Comparison of ENCODE assay signal across 24 cellular contexts in genomic region chr10:97090644-97091043, GRCh38.
"Had no signal": no experiment of that assay in that cellular context is flagged by ENCODE, and none has a peak within 500 bp of the region (broad histone marks: within the 10 kb centered on the region; RNA-seq: fewer than 3 reads in every experiment).

No MANE protein-coding gene starts in this region.

- H3K27me3 ChIP-seq: gastrocnemius medialis had no signal

- H3K27ac ChIP-seq: colonic mucosa, epithelial cell of prostate, esophagus squamous epithelium, gastrocnemius medialis, heart right ventricle, left lung, lower lobe of right lung had no signal

- ATAC-seq: effector memory CD8-positive, alpha-beta T cell; esophagus mucosa; gastrocnemius medialis; heart right ventricle; left lung; left ventricle myocardium superior; lower lobe of right lung; mucosa of descending colon had no signal

- H3K36me3 ChIP-seq: colonic mucosa, esophagus squamous epithelium, gastrocnemius medialis, heart right ventricle, left lung, lower lobe of right lung had no signal

- H3K4me3 Mint-ChIP-seq: dendritic cell treated with granulocyte-macrophage colony-stimulating factor and Interleukin-4, amounts not matched to agents 40 ng/mL and 50 ng/mL, for 4 days; effector memory CD8-positive, alpha-beta T cell; endodermal cell; mesothelial cell of epicardium had no signal

- H3K9me3 ChIP-seq: colonic mucosa, esophagus squamous epithelium, gastrocnemius medialis, left lung, lower lobe of right lung, mucosa of descending colon had no signal

- DNase-seq: colonic mucosa; cortex of kidney; effector CD8-positive, alpha-beta T cell; effector memory CD8-positive, alpha-beta T cell; erythroblast; esophagus squamous epithelium; foreskin fibroblast; foreskin melanocyte; gastrocnemius medialis; glutamatergic neuron; heart right ventricle; hippocampal formation; left cardiac atrium; left lung; left ventricle myocardium superior; lower lobe of right lung; mesenchymal stem cell; mucosa of descending colon; naive B cell had no signal

- H3K4me1 ChIP-seq: colonic mucosa, left lung, lower lobe of right lung had no signal

- H3K4me3 ChIP-seq: colonic mucosa, esophagus squamous epithelium, gastrocnemius medialis, heart right ventricle, left lung, lower lobe of right lung, mucosa of descending colon had no signal

- H3K27ac Mint-ChIP-seq: dendritic cell treated with granulocyte-macrophage colony-stimulating factor and Interleukin-4, amounts not matched to agents 40 ng/mL and 50 ng/mL, for 4 days; effector memory CD8-positive, alpha-beta T cell; endodermal cell; mesothelial cell of epicardium; naive B cell had no signal

- H3K36me3 Mint-ChIP-seq: mesothelial cell of epicardium, naive B cell had no signal
